In genomic region chr6:100475554-100476325, GRCh38 we compare ENCODE assay signal across 11 cellular contexts. TPM values are rescaled to one million over a fixed set of nuclear protein-coding genes. Genes with fewer than 3 reads are reported as not detected.
DNase-seq lines count a peak whose midpoint lies in the region; ATAC-seq and TF ChIP-seq lines count a peak whose summit lies in the region.
"Had no signal": no experiment of that assay in that cellular context is flagged by ENCODE, and none has a peak within 500 bp of the region (broad histone marks: within the 10 kb centered on the region; RNA-seq: fewer than 3 reads in every experiment).

No MANE protein-coding gene starts in this region.

- DNase-seq in Caki2 (ENCODE audit: low read depth) (peak; percentile 16), hepatocyte (ENCODE audit: low spot score) (no peak), DMS114 treated with DMSO at 0.1 percent for 48 hours (lab: John Stamatoyannopoulos, UW; ENCODE audit: unreplicated experiment) (no peak), hepatic stellate cell (ENCODE audit: low spot score) (no peak), uterus (no peak)
- DNase-seq: NCI-H187 treated with DMSO at 0.1 percent for 48 hours had no signal

- no peak overlapping the region for H2AFZ ChIP-seq in hepatocyte

- H3K27me3 ChIP-seq in hepatocyte (peaks cover 44% of the 10 kb centered on the region), uterus (no peaks in the 10 kb centered on the region)
- H3K27me3 ChIP-seq: BLaER1 had no signal

- no peaks in the 10 kb centered on the region for H4K20me1 ChIP-seq in hepatocyte (ENCODE audit: insufficient read depth, poor library complexity, severe bottlenecking)
- H4K20me1 ChIP-seq: BLaER1 had no signal

- no peaks in the 10 kb centered on the region for H3K9me2 ChIP-seq in hepatocyte (replicated peaks; ENCODE audit: insufficient read depth)

- H3K9me3 ChIP-seq in hepatocyte (ENCODE audit: low read depth) (no peaks in the 10 kb centered on the region), uterus (no peaks in the 10 kb centered on the region)
- H3K9me3 ChIP-seq: BLaER1 had no signal

- H3K4me1 ChIP-seq in hepatocyte (ENCODE audit: insufficient read depth): no peaks in the 10 kb centered on the region
- H3K4me1 ChIP-seq in uterus: no peaks in the 10 kb centered on the region
- H3K4me1 ChIP-seq: BLaER1 had no signal

- H3K79me2 ChIP-seq in hepatocyte: no peaks in the 10 kb centered on the region

- no peak overlapping the region for H3K4me3 ChIP-seq in hepatocyte
- no peak overlapping the region for H3K4me3 ChIP-seq in uterus
- H3K4me3 ChIP-seq: BLaER1 had no signal

- TF ChIP-seq POLR2A in uterus (IDR thresholded peaks at IDR 0.05): no peak

- H3K4me2 ChIP-seq in hepatocyte: no peak overlapping the region
- H3K4me2 ChIP-seq: BLaER1 had no signal

- 79% methylated on average over 10 of the region's 10 CpGs for WGBS in hepatocyte (ENCODE audit: low lambda C conversion rate, missing lambda C conversion rate)

- ATAC-seq in GM19324 (IDR thresholded peaks at IDR 0.05; ENCODE audit: low FRiP score, unreplicated experiment) (peak; percentile 75), HG02759 (IDR thresholded peaks at IDR 0.05; ENCODE audit: unreplicated experiment) (peak; percentile 78), HG03571 (IDR thresholded peaks at IDR 0.05; ENCODE audit: unreplicated experiment) (peak; percentile 64)

- in situ Hi-C loops in Caki2 (cut with HindIII; ENCODE audit: low pct_unique_long_range_greater_than_20kb, low sequenced_read_pairs): no loop called here

- intact Hi-C loops in uterus (cut with DNase I; ENCODE audit: low total_unique reads): no loop called here

- TF ChIP-seq CTCF in hepatocyte (IDR thresholded peaks at IDR 0.05; ENCODE audit: poor library complexity) (no peak), uterus (IDR thresholded peaks at IDR 0.05) (no peak)

- H3K27ac ChIP-seq in hepatocyte (no peak overlapping the region), uterus (no peak overlapping the region)
- H3K27ac ChIP-seq: BLaER1 had no signal

- no peaks in the 10 kb centered on the region for H3K36me3 ChIP-seq in hepatocyte (replicated peaks; ENCODE audit: insufficient read depth, low read depth)
- H3K36me3 ChIP-seq in uterus: no peaks in the 10 kb centered on the region
- H3K36me3 ChIP-seq: BLaER1 had no signal

RNA-seq across cellular contexts. Expression of gene SIM1, which starts 11.0 kb away (rescaled TPM):
- total RNA-seq in Caki2 (2014; rRNA removed; shearing (Covaris generic); ENCODE audit: low replicate concordance): 0.34 and 0.78 TPM in 2 replicates
- total RNA-seq in hepatocyte: 0.20 and 0.30 TPM in 2 replicates
- 0.88 TPM in 1 of 2 replicates, not detected in the other for polyA plus RNA-seq in hepatocyte
- under 1 TPM in 1 of 4 donors, not detected in 3; under 0.01 TPM for total RNA-seq in uterus
- polyA plus RNA-seq: keratinocyte had no signal
